Comparison of ENCODE assay signal across 2 cellular contexts in the genomic region with DNA sequence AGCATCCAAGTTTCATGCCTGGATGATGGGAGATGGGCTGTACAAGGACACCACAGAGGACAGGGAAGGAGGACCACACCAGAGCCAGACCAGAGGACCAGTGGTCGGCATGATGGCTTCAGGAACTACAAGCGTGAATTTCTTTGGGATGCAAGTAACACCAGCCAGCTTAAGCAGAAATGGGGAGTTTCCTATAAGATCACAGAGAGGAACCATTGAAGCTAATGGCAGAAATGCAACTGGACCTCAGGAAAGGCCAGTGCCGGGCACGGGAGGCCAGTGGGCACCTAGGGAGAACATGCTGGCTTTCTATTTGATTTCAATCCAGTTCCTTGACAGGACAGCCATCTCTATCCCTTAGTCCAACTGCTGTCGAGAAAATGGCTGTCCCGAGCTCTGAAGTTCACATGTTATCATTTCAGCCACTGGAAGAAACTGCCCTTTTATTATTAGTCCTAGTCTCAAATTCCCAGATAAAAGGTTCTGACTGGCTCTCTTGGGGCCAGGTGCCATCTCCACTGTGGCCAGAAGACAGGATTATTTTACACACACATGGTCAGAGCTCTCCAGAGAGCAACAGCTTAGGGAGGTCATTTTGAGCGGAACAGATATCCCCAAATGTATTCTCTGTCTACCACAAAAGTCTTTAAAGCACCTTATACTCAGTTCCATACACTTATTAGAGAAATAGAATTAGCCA.
TF ChIP-seq lines count a peak whose summit lies in the region.

No MANE protein-coding gene starts in this region.

TF ChIP-seq in A549, 52 proteins besides CTCF, POLR2A, EP300 and RAD21 (continued from another document):
- TF ChIP-seq, protein P1, sequence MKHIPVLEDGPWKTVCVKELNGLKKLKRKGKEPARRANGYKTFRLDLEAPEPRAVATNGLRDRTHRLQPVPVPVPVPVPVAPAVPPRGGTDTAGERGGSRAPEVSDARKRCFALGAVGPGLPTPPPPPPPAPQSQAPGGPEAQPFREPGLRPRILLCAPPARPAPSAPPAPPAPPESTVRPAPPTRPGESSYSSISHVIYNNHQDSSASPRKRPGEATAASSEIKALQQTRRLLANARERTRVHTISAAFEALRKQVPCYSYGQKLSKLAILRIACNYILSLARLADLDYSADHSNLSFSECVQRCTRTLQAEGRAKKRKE (CRISPR knock-in tag; IDR thresholded peaks at IDR 0.05; ENCODE audit: low read depth), result no peak
- TF ChIP-seq TP53 (CRISPR knock-in tag; IDR thresholded peaks at IDR 0.05), result no peak
- TF ChIP-seq JUN (IDR thresholded peaks at IDR 0.05), result no peak
- TF ChIP-seq SREBF2 (IDR thresholded peaks at IDR 0.05), result no peak
- no peak for TF ChIP-seq CBX8 (IDR thresholded peaks at IDR 0.05)
- no peak for TF ChIP-seq ZFP36 (IDR thresholded peaks at IDR 0.05; ENCODE audit: borderline replicate concordance, partially characterized antibody)
- TF ChIP-seq, protein P2, sequence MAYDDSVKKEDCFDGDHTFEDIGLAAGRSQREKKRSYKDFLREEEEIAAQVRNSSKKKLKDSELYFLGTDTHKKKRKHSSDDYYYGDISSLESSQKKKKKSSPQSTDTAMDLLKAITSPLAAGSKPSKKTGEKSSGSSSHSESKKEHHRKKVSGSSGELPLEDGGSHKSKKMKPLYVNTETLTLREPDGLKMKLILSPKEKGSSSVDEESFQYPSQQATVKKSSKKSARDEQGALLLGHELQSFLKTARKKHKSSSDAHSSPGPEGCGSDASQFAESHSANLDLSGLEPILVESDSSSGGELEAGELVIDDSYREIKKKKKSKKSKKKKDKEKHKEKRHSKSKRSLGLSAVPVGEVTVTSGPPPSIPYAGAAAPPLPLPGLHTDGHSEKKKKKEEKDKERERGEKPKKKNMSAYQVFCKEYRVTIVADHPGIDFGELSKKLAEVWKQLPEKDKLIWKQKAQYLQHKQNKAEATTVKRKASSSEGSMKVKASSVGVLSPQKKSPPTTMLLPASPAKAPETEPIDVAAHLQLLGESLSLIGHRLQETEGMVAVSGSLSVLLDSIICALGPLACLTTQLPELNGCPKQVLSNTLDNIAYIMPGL (CRISPR knock-in tag; IDR thresholded peaks at IDR 0.05; ENCODE audit: borderline replicate concordance), result no peak
- no peak for TF ChIP-seq GATA3 (IDR thresholded peaks at IDR 0.05; ENCODE audit: borderline replicate concordance)
- no peak for TF ChIP-seq FOSB (CRISPR knock-in tag; IDR thresholded peaks at IDR 0.05)
- no peak for TF ChIP-seq HDAC2 (IDR thresholded peaks at IDR 0.05)
- TF ChIP-seq KDM1A (IDR thresholded peaks at IDR 0.05; ENCODE audit: low read depth), result no peak
TF ChIP-seq in A549: peak in this region for 0.

TF ChIP-seq in IMR-90, 13 proteins besides CTCF, POLR2A, EP300 and RAD21 (continued from another document):
- no peak for TF ChIP-seq MXI1 (IDR thresholded peaks at IDR 0.05; ENCODE audit: borderline replicate concordance, low read depth, low read length)
- TF ChIP-seq CEBPB (IDR thresholded peaks at IDR 0.05; ENCODE audit: low read depth, low read length), result no peak
- no peak for TF ChIP-seq SMC3 (IDR thresholded peaks at IDR 0.05; ENCODE audit: low read depth, low read length)
- no peak for TF ChIP-seq RFX5 (IDR thresholded peaks at IDR 0.05; ENCODE audit: low read depth, low read length)
- TF ChIP-seq NFE2L2 (IDR thresholded peaks at IDR 0.05; ENCODE audit: low read depth, low read length), result no peak
- no peak for TF ChIP-seq MAZ (IDR thresholded peaks at IDR 0.05; ENCODE audit: borderline replicate concordance, low read depth, low read length)
- no peak for TF ChIP-seq RCOR1 (IDR thresholded peaks at IDR 0.05; ENCODE audit: insufficient replicate concordance, low read length)
- no peak for TF ChIP-seq CHD1 (IDR thresholded peaks at IDR 0.05; ENCODE audit: low read depth, low read length)
